In genomic region chr5:110855961-110856360, GRCh38 we compare ENCODE assay signal across 35 cellular contexts.
"Had no signal": no experiment of that assay in that cellular context is flagged by ENCODE, and none has a peak within 500 bp of the region (broad histone marks: within the 10 kb centered on the region; RNA-seq: fewer than 3 reads in every experiment).

No MANE protein-coding gene starts in this region.

- H3K9me3 ChIP-seq: ascending aorta had no signal

- H3K27ac ChIP-seq: ascending aorta, cardiac muscle cell, VCaP had no signal

- H3K4me1 Mint-ChIP-seq: activated B cell treated with CpG ODN at 0.5 μM for 24 hours; activated CD4-positive, alpha-beta memory T cell treated with anti-CD3 and anti-CD28 coated beads, Interleukin-2, amount 10 ng/mL, durations not matched to agents 7 days and 5 days; activated CD4-positive, alpha-beta T cell treated with anti-CD3 and anti-CD28 coated beads for 36 hours; activated CD4-positive, alpha-beta T cell treated with anti-CD3 and anti-CD28 coated beads, Interleukin-2, amount 10 ng/mL, durations not matched to agents 7 days and 5 days; activated CD8-positive, alpha-beta memory T cell treated with anti-CD3 and anti-CD28 coated beads, Interleukin-2, amount 10 ng/mL, durations not matched to agents 7 days and 5 days; activated naive CD4-positive, alpha-beta T cell treated with anti-CD3 and anti-CD28 coated beads, Interleukin-2, amount 10 ng/mL, durations not matched to agents 7 days and 5 days; activated naive CD4-positive, alpha-beta T cell treated with anti-CD3 and anti-CD28 coated beads, Interleukin-2, amount 50 U/mL, for 24 hours; activated naive CD8-positive, alpha-beta T cell treated with anti-CD3 and anti-CD28 coated beads, Interleukin-2, amount 10 ng/mL, durations not matched to agents 7 days and 5 days; activated naive CD8-positive, alpha-beta T cell treated with anti-CD3 and anti-CD28 coated beads, Interleukin-2, amount 50 U/mL, for 24 hours; brain; central memory CD8-positive, alpha-beta T cell had no signal

- H3K4me1 ChIP-seq: ascending aorta had no signal

- DNase-seq: activated B cell treated with CpG ODN at 0.5 μM for 24 hours; activated CD4-positive, alpha-beta memory T cell treated with anti-CD3 and anti-CD28 coated beads, Interleukin-2, amount 10 ng/mL, durations not matched to agents 7 days and 5 days; activated CD4-positive, alpha-beta T cell treated with anti-CD3 and anti-CD28 coated beads for 1 hour; activated CD4-positive, alpha-beta T cell treated with anti-CD3 and anti-CD28 coated beads for 36 hours; activated CD4-positive, alpha-beta T cell treated with anti-CD3 and anti-CD28 coated beads for 48 hours; activated CD4-positive, alpha-beta T cell treated with anti-CD3 and anti-CD28 coated beads, Interleukin-2, amount 10 ng/mL, durations not matched to agents 7 days and 5 days; activated CD4-positive, alpha-beta T cell treated with anti-CD3 and anti-CD28 coated beads, Interleukin-2, amount 50 U/mL, for 48 hours; activated CD8-positive, alpha-beta memory T cell treated with anti-CD3 and anti-CD28 coated beads for 24 hours; activated CD8-positive, alpha-beta memory T cell treated with anti-CD3 and anti-CD28 coated beads, Interleukin-2, amount 10 ng/mL, durations not matched to agents 7 days and 5 days; activated CD8-positive, alpha-beta memory T cell treated with anti-CD3 and anti-CD28 coated beads, Interleukin-2, amount 50 U/mL, for 48 hours; activated CD8-positive, alpha-beta T cell treated with anti-CD3 and anti-CD28 coated beads, Interleukin-2, amount 10 ng/mL, durations not matched to agents 7 days and 5 days; activated effector memory CD4-positive, alpha-beta T cell treated with Interleukin-2 at 50 U/mL for 16 hours; activated gamma-delta T cell; activated naive CD4-positive, alpha-beta T cell treated with anti-CD3 and anti-CD28 coated beads, Interleukin-2, amount 10 ng/mL, durations not matched to agents 7 days and 5 days; activated naive CD4-positive, alpha-beta T cell treated with Interleukin-2 at 50 U/mL for 16 hours; activated naive CD8-positive, alpha-beta T cell treated with anti-CD3 and anti-CD28 coated beads, Interleukin-2, amount 10 ng/mL, durations not matched to agents 7 days and 5 days; activated naive CD8-positive, alpha-beta T cell treated with anti-CD3 and anti-CD28 coated beads, Interleukin-2, amount 50 U/mL, for 24 hours; activated T-cell treated with anti-CD3 and anti-CD28 coated beads, Interleukin-2, amount 50 U/mL, for 24 hours; activated T-cell treated with anti-CD3 and anti-CD28 coated beads, Interleukin-2, amount 50 U/mL, for 48 hours; amygdala; anterior cingulate cortex; caudate nucleus; cerebellar nuclear complex; T-helper 2 cell; T-helper 9 cell had no signal

- H3K27me3 ChIP-seq: ascending aorta, cardiac muscle cell had no signal

- H3K27ac Mint-ChIP-seq: activated B cell treated with CpG ODN at 0.5 μM for 24 hours; activated CD4-positive, alpha-beta memory T cell treated with anti-CD3 and anti-CD28 coated beads, Interleukin-2, amount 10 ng/mL, durations not matched to agents 7 days and 5 days; activated CD4-positive, alpha-beta T cell treated with anti-CD3 and anti-CD28 coated beads for 36 hours; activated CD4-positive, alpha-beta T cell treated with anti-CD3 and anti-CD28 coated beads, Interleukin-2, amount 10 ng/mL, durations not matched to agents 7 days and 5 days; activated CD8-positive, alpha-beta memory T cell treated with anti-CD3 and anti-CD28 coated beads, Interleukin-2, amount 10 ng/mL, durations not matched to agents 7 days and 5 days; activated CD8-positive, alpha-beta T cell treated with anti-CD3 and anti-CD28 coated beads, Interleukin-2, amount 10 ng/mL, durations not matched to agents 7 days and 5 days; activated naive CD4-positive, alpha-beta T cell treated with anti-CD3 and anti-CD28 coated beads, Interleukin-2, amount 10 ng/mL, durations not matched to agents 7 days and 5 days; activated naive CD4-positive, alpha-beta T cell treated with anti-CD3 and anti-CD28 coated beads, Interleukin-2, amount 50 U/mL, for 24 hours; activated naive CD8-positive, alpha-beta T cell; activated naive CD8-positive, alpha-beta T cell treated with anti-CD3 and anti-CD28 coated beads, Interleukin-2, amount 10 ng/mL, durations not matched to agents 7 days and 5 days; activated naive CD8-positive, alpha-beta T cell treated with anti-CD3 and anti-CD28 coated beads, Interleukin-2, amount 50 U/mL, for 24 hours; activated T-cell treated with anti-CD3 and anti-CD28 coated beads, Interleukin-2, amount 50 U/mL, for 24 hours; activated T-helper 2 cell treated with anti-CD3 and anti-CD28 coated beads, Interferon-gamma antibody, Interleukin-2, Interleukin-4, amounts not matched to agents 10 μg/mL and 5 μg/mL and 100 μg/mL, durations not matched to agents 14 hours and 24 hours and 36 hours; brain; T-helper 1 cell treated with Interleukin-12 subunit alpha and Interleukin-12 subunit beta and Interleukin-4 antibody, amounts not matched to agents 30 μg/mL and 1 μg/mL, for 36 hours; T-helper 2 cell treated with Interferon-gamma antibody and Interleukin-4, amounts not matched to agents 5 μg/mL and 100 μg/mL, for 36 hours had no signal

- ATAC-seq: activated CD4-positive, alpha-beta T cell treated with anti-CD3 and anti-CD28 coated beads for 36 hours; activated CD8-positive, alpha-beta memory T cell treated with anti-CD3 and anti-CD28 coated beads, Interleukin-2, amount 10 ng/mL, durations not matched to agents 7 days and 5 days; activated CD8-positive, alpha-beta T cell treated with anti-CD3 and anti-CD28 coated beads, Interleukin-2, amount 10 ng/mL, durations not matched to agents 7 days and 5 days; activated naive CD8-positive, alpha-beta T cell treated with anti-CD3 and anti-CD28 coated beads, Interleukin-2, amount 50 U/mL, for 24 hours had no signal

- H3K4me3 Mint-ChIP-seq: activated B cell treated with CpG ODN at 0.5 μM for 24 hours; activated CD4-positive, alpha-beta memory T cell treated with anti-CD3 and anti-CD28 coated beads, Interleukin-2, amount 10 ng/mL, durations not matched to agents 7 days and 5 days; activated CD4-positive, alpha-beta T cell treated with anti-CD3 and anti-CD28 coated beads for 36 hours; activated CD4-positive, alpha-beta T cell treated with anti-CD3 and anti-CD28 coated beads, Interleukin-2, amount 10 ng/mL, durations not matched to agents 7 days and 5 days; activated CD8-positive, alpha-beta memory T cell treated with anti-CD3 and anti-CD28 coated beads, Interleukin-2, amount 10 ng/mL, durations not matched to agents 7 days and 5 days; activated CD8-positive, alpha-beta T cell treated with anti-CD3 and anti-CD28 coated beads, Interleukin-2, amount 10 ng/mL, durations not matched to agents 7 days and 5 days; activated naive CD4-positive, alpha-beta T cell treated with anti-CD3 and anti-CD28 coated beads, Interleukin-2, amount 10 ng/mL, durations not matched to agents 7 days and 5 days; activated naive CD4-positive, alpha-beta T cell treated with anti-CD3 and anti-CD28 coated beads, Interleukin-2, amount 50 U/mL, for 24 hours; activated naive CD8-positive, alpha-beta T cell; activated naive CD8-positive, alpha-beta T cell treated with anti-CD3 and anti-CD28 coated beads, Interleukin-2, amount 10 ng/mL, durations not matched to agents 7 days and 5 days; activated naive CD8-positive, alpha-beta T cell treated with anti-CD3 and anti-CD28 coated beads, Interleukin-2, amount 50 U/mL, for 24 hours; activated T-cell treated with anti-CD3 and anti-CD28 coated beads, Interleukin-2, amount 50 U/mL, for 24 hours; brain; central memory CD8-positive, alpha-beta T cell; T-helper 1 cell treated with Interleukin-12 subunit alpha and Interleukin-12 subunit beta and Interleukin-4 antibody, amounts not matched to agents 30 μg/mL and 1 μg/mL, for 36 hours; T-helper 2 cell treated with Interferon-gamma antibody and Interleukin-4, amounts not matched to agents 5 μg/mL and 100 μg/mL, for 36 hours had no signal

- H3K4me3 ChIP-seq: ascending aorta, cardiac muscle cell had no signal

- H3K36me3 ChIP-seq: ascending aorta, cardiac muscle cell had no signal

- H3K9me3 Mint-ChIP-seq: activated B cell treated with CpG ODN at 0.5 μM for 24 hours; activated CD4-positive, alpha-beta memory T cell treated with anti-CD3 and anti-CD28 coated beads, Interleukin-2, amount 10 ng/mL, durations not matched to agents 7 days and 5 days; activated CD4-positive, alpha-beta T cell treated with anti-CD3 and anti-CD28 coated beads, Interleukin-2, amount 10 ng/mL, durations not matched to agents 7 days and 5 days; activated naive CD4-positive, alpha-beta T cell treated with anti-CD3 and anti-CD28 coated beads, Interleukin-2, amount 10 ng/mL, durations not matched to agents 7 days and 5 days; activated naive CD4-positive, alpha-beta T cell treated with anti-CD3 and anti-CD28 coated beads, Interleukin-2, amount 50 U/mL, for 24 hours; activated naive CD8-positive, alpha-beta T cell treated with anti-CD3 and anti-CD28 coated beads, Interleukin-2, amount 10 ng/mL, durations not matched to agents 7 days and 5 days; activated naive CD8-positive, alpha-beta T cell treated with anti-CD3 and anti-CD28 coated beads, Interleukin-2, amount 50 U/mL, for 24 hours; activated T-cell treated with anti-CD3 and anti-CD28 coated beads, Interleukin-2, amount 50 U/mL, for 24 hours; activated T-helper 2 cell treated with anti-CD3 and anti-CD28 coated beads, Interferon-gamma antibody, Interleukin-2, Interleukin-4, amounts not matched to agents 10 μg/mL and 5 μg/mL and 100 μg/mL, durations not matched to agents 14 hours and 24 hours and 36 hours; brain; central memory CD8-positive, alpha-beta T cell; T-helper 1 cell treated with Interleukin-12 subunit alpha and Interleukin-12 subunit beta and Interleukin-4 antibody, amounts not matched to agents 30 μg/mL and 1 μg/mL, for 36 hours; T-helper 2 cell treated with Interferon-gamma antibody and Interleukin-4, amounts not matched to agents 5 μg/mL and 100 μg/mL, for 36 hours had no signal

- H3K27me3 Mint-ChIP-seq: activated B cell treated with CpG ODN at 0.5 μM for 24 hours; activated CD4-positive, alpha-beta memory T cell treated with anti-CD3 and anti-CD28 coated beads, Interleukin-2, amount 10 ng/mL, durations not matched to agents 7 days and 5 days; activated naive CD4-positive, alpha-beta T cell treated with anti-CD3 and anti-CD28 coated beads, Interleukin-2, amount 10 ng/mL, durations not matched to agents 7 days and 5 days; activated naive CD8-positive, alpha-beta T cell treated with anti-CD3 and anti-CD28 coated beads, Interleukin-2, amount 10 ng/mL, durations not matched to agents 7 days and 5 days; brain; central memory CD8-positive, alpha-beta T cell had no signal

- H3K36me3 Mint-ChIP-seq: activated CD8-positive, alpha-beta memory T cell treated with anti-CD3 and anti-CD28 coated beads, Interleukin-2, amount 10 ng/mL, durations not matched to agents 7 days and 5 days; activated naive CD4-positive, alpha-beta T cell treated with anti-CD3 and anti-CD28 coated beads, Interleukin-2, amount 10 ng/mL, durations not matched to agents 7 days and 5 days; activated naive CD4-positive, alpha-beta T cell treated with anti-CD3 and anti-CD28 coated beads, Interleukin-2, amount 50 U/mL, for 24 hours; activated naive CD8-positive, alpha-beta T cell; activated naive CD8-positive, alpha-beta T cell treated with anti-CD3 and anti-CD28 coated beads, Interleukin-2, amount 10 ng/mL, durations not matched to agents 7 days and 5 days; brain had no signal
